In the genomic region with DNA sequence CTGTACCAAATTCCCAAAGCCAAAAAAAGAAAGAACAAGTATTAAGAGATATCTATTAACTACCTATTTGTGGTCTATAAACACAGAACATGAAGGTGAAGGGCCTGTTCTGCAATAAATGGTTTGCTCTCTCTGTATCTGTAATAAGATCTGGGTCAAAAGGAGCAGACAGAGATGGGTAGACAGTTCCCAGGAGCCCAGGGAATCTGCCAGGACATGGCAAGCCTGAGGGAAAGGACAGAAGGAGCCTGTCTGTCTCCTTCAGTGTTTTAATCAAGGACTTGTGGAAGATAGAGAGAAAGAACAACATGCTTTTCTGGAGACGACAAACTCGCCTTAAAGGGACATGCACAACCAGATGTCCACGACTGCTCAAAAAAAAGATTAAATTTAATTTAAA, we compare ENCODE assay signal across 1 cellular context.
TF ChIP-seq lines count a peak whose summit lies in the region.

No MANE protein-coding gene starts in this region.

TF ChIP-seq in GM23338, 12 proteins besides CTCF, POLR2A, EP300 and RAD21 (continued from another document):
- TF ChIP-seq, protein P1, sequence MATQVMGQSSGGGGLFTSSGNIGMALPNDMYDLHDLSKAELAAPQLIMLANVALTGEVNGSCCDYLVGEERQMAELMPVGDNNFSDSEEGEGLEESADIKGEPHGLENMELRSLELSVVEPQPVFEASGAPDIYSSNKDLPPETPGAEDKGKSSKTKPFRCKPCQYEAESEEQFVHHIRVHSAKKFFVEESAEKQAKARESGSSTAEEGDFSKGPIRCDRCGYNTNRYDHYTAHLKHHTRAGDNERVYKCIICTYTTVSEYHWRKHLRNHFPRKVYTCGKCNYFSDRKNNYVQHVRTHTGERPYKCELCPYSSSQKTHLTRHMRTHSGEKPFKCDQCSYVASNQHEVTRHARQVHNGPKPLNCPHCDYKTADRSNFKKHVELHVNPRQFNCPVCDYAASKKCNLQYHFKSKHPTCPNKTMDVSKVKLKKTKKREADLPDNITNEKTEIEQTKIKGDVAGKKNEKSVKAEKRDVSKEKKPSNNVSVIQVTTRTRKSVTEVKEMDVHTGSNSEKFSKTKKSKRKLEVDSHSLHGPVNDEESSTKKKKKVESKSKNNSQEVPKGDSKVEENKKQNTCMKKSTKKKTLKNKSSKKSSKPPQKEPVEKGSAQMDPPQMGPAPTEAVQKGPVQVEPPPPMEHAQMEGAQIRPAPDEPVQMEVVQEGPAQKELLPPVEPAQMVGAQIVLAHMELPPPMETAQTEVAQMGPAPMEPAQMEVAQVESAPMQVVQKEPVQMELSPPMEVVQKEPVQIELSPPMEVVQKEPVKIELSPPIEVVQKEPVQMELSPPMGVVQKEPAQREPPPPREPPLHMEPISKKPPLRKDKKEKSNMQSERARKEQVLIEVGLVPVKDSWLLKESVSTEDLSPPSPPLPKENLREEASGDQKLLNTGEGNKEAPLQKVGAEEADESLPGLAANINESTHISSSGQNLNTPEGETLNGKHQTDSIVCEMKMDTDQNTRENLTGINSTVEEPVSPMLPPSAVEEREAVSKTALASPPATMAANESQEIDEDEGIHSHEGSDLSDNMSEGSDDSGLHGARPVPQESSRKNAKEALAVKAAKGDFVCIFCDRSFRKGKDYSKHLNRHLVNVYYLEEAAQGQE (IDR thresholded peaks at IDR 0.05; ENCODE audit: unreplicated experiment), result no peak
